13 cellular contexts compared by ENCODE assay signal in genomic region chr2:208294482-208295024, GRCh38. TPM values are rescaled to one million over a fixed set of nuclear protein-coding genes. Genes with fewer than 3 reads are reported as not detected.
DNase-seq lines count a peak whose midpoint lies in the region; ATAC-seq and TF ChIP-seq lines count a peak whose summit lies in the region.
"Had no signal": no experiment of that assay in that cellular context is flagged by ENCODE, and none has a peak within 500 bp of the region (broad histone marks: within the 10 kb centered on the region; RNA-seq: fewer than 3 reads in every experiment).

No MANE protein-coding gene starts in this region.

- H3K27ac Mint-ChIP-seq in nephron progenitor cell, result peak overlapping the region; percentile 47
- no peak overlapping the region for H3K27ac Mint-ChIP-seq in activated CD4-positive, alpha-beta memory T cell treated with anti-CD3 and anti-CD28 coated beads for 36 hours

- H3K9me3 Mint-ChIP-seq in nephron progenitor cell, result peaks cover 23% of the 10 kb centered on the region
- peaks cover 12% of the 10 kb centered on the region for H3K9me3 Mint-ChIP-seq in activated CD4-positive, alpha-beta memory T cell treated with anti-CD3 and anti-CD28 coated beads for 36 hours

- H3K4me1 Mint-ChIP-seq in nephron progenitor cell, result no peaks in the 10 kb centered on the region
- H3K4me1 Mint-ChIP-seq in activated CD4-positive, alpha-beta memory T cell treated with anti-CD3 and anti-CD28 coated beads for 36 hours (ENCODE audit: low read depth), result peaks cover 36% of the 10 kb centered on the region

- no peak overlapping the region for H3K4me3 Mint-ChIP-seq in nephron progenitor cell
- no peak overlapping the region for H3K4me3 Mint-ChIP-seq in activated CD4-positive, alpha-beta memory T cell treated with anti-CD3 and anti-CD28 coated beads for 36 hours

- peaks cover 63% of the 10 kb centered on the region for H3K36me3 Mint-ChIP-seq in nephron progenitor cell (ENCODE audit: low read depth)
- H3K36me3 Mint-ChIP-seq in activated CD4-positive, alpha-beta memory T cell treated with anti-CD3 and anti-CD28 coated beads for 36 hours, result peaks cover 50% of the 10 kb centered on the region

- DNase-seq in nephron progenitor cell, result no peak
- DNase-seq in activated CD4-positive, alpha-beta memory T cell treated with anti-CD3 and anti-CD28 coated beads for 36 hours, result no peak
- DNase-seq in stimulated activated CD4-positive, alpha-beta T cell treated with anti-CD3 and anti-CD28 coated beads, Interleukin-1b, Interleukin-23, amount 100 ng/mL, for 48 hours, result no peak
- DNase-seq in amygdala (lab: John Stamatoyannopoulos, UW), result no peak
- DNase-seq: activated CD4-positive, alpha-beta T cell treated with anti-CD3 and anti-CD28 coated beads, Interleukin-2, amount 50 U/mL, for 48 hours; anterior cingulate cortex; NCI-H1092 treated with DMSO at 0.1 percent for 48 hours; NCI-H774; SK-N-SH; stimulated activated naive CD4-positive, alpha-beta T cell treated with Interleukin-2 at 50 U/mL for 16 hours had no signal

- ATAC-seq in GM18868 (IDR thresholded peaks at IDR 0.05; ENCODE audit: unreplicated experiment), result peak; percentile 71
- ATAC-seq in GM21576 (IDR thresholded peaks at IDR 0.05; ENCODE audit: unreplicated experiment), result peak; percentile 54
- ATAC-seq in HG03196 (IDR thresholded peaks at IDR 0.05; ENCODE audit: unreplicated experiment), result peak; percentile 59

- POLR2A ChIA-PET in activated CD4-positive, alpha-beta memory T cell treated with anti-CD3 and anti-CD28 coated beads for 36 hours (lab: Charles Lee), result no interaction called here

- intact Hi-C loops in activated CD4-positive, alpha-beta memory T cell treated with anti-CD3 and anti-CD28 coated beads for 36 hours (cut with micrococcal nuclease), result no loop called here

- CTCF ChIA-PET in activated CD4-positive, alpha-beta memory T cell treated with anti-CD3 and anti-CD28 coated beads for 36 hours (lab: Charles Lee), result no interaction called here

- TF ChIP-seq CTCF in nephron progenitor cell (IDR thresholded peaks at IDR 0.05), result no peak

- no peaks in the 10 kb centered on the region for H3K27me3 Mint-ChIP-seq in nephron progenitor cell (ENCODE audit: low read depth, poor library complexity)
- no peaks in the 10 kb centered on the region for H3K27me3 Mint-ChIP-seq in activated CD4-positive, alpha-beta memory T cell treated with anti-CD3 and anti-CD28 coated beads for 36 hours

RNA-seq across cellular contexts. Expression of gene PIKFYVE, which starts 28.5 kb away (rescaled TPM):
- total RNA-seq in activated CD4-positive, alpha-beta memory T cell treated with anti-CD3 and anti-CD28 coated beads for 36 hours, result 10 to 100 TPM; 22.4 to 23.7 TPM

RNA-seq across cellular contexts. Expression of gene IDH1, which starts 39.7 kb away (rescaled TPM):
- total RNA-seq in activated CD4-positive, alpha-beta memory T cell treated with anti-CD3 and anti-CD28 coated beads for 36 hours, result 10 to 100 TPM; 30.9 to 32.9 TPM
